9 cellular contexts compared by ENCODE assay signal in the genomic region with DNA sequence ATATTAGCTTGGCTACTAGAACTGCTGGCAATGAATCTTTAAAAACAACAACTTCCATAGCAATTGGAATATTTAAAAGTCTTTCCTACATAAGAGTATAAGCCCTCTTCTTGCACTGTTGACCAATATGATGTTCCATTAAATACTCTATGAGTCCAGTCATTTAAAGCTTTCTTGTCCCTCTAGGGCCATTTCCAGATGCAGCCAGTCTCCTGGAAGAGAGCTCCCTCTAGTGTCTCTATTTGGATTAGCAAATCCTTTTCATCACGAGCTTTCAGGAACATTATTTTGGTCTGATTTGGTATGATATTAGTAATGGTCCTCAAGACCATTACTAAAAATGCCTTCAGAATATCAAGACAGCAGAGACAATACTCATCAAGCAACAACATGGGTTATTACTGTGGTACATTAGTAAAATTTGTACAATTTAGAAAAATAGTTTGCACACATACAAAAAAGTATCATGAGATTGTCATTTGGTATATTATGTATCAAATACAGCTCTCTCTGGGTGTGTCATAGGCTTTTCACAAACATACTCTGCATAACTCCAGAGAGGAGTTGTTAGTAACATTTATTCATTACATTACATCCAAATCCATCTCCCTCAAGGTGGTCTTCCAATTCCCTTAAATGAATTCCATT.
A peak's percentile ranks its signal among the peaks of the same experiment; 100 is the strongest.
DNase-seq lines count a peak whose midpoint lies in the region; ATAC-seq and TF ChIP-seq lines count a peak whose summit lies in the region.
"Had no signal": no experiment of that assay in that cellular context is flagged by ENCODE, and none has a peak within 500 bp of the region (broad histone marks: within the 10 kb centered on the region; RNA-seq: fewer than 3 reads in every experiment).

No MANE protein-coding gene starts in this region.

- peak; percentile 61 for ATAC-seq in HG03354 (IDR thresholded peaks at IDR 0.05; ENCODE audit: poor library complexity, severe bottlenecking, unreplicated experiment)
- ATAC-seq in HG03342 (IDR thresholded peaks at IDR 0.05; ENCODE audit: unreplicated experiment) = no peak

- peak; percentile 54 to 77 (median 66) for TF ChIP-seq CTCF in sigmoid colon (IDR thresholded peaks at IDR 0.05)

- H3K27ac ChIP-seq in sigmoid colon = no peak overlapping the region
- H3K27ac ChIP-seq: BLaER1 had no signal

- no peak overlapping the region for H3K4me3 ChIP-seq in sigmoid colon
- H3K4me3 ChIP-seq: BLaER1 had no signal

- peak; percentile 2 for DNase-seq in DMS153 treated with DMSO at 0.1 percent for 48 hours (lab: John Stamatoyannopoulos, UW; ENCODE audit: unreplicated experiment)
- no peak for DNase-seq in DMS153 (lab: John Stamatoyannopoulos, UW)
- DNase-seq in SK-N-DZ (ENCODE audit: low spot score) = peak; percentile 53
- peak; percentile 53 for DNase-seq in foreskin melanocyte
- DNase-seq in sigmoid colon = no peak
- no peak for DNase-seq in ecto neural progenitor cell (ENCODE audit: low spot score)

- TF ChIP-seq POLR2A in sigmoid colon (IDR thresholded peaks at IDR 0.05) = no peak

- H3K4me1 ChIP-seq in sigmoid colon = peaks cover 0 to 14% (median 9%) of the 10 kb centered on the region in 4 donors
- H3K4me1 ChIP-seq: BLaER1 had no signal

- TF ChIP-seq EP300 in sigmoid colon (IDR thresholded peaks at IDR 0.05) = no peak

- H3K27me3 ChIP-seq in sigmoid colon = no peaks in the 10 kb centered on the region
- H3K27me3 ChIP-seq: BLaER1 had no signal

- WGBS in sigmoid colon, 2 donors = 4 to 13% methylated on average over 1 of the region's 1 CpG

- intact Hi-C loops in sigmoid colon (cut with DNase I) = loop anchor here (2.0 kb wide), 2 partner anchors 156 to 366 kb away; no protein-coding TSS in a partner anchor

- no peaks in the 10 kb centered on the region for H3K9me3 ChIP-seq in sigmoid colon
- H3K9me3 ChIP-seq: BLaER1 had no signal

- no peaks in the 10 kb centered on the region for H3K36me3 ChIP-seq in sigmoid colon
- H3K36me3 ChIP-seq: BLaER1 had no signal

Comparison
In these comparisons a context has a peak if more than half of its experiments do, and no peak if none do; other contexts are left out.
1. DNase-seq: peak in DMS153 treated with DMSO at 0.1 percent for 48 hours (single experiment), SK-N-DZ (single experiment) and foreskin melanocyte (single experiment); none in DMS153 (single experiment), sigmoid colon (single experiment) and ecto neural progenitor cell (single experiment).